9 cellular contexts compared by ENCODE assay signal in genomic region chr19:10514211-10515145, GRCh38. TPM values are rescaled to one million over a fixed set of nuclear protein-coding genes. Genes with fewer than 3 reads are reported as not detected.
A peak's percentile ranks its signal among the peaks of the same experiment; 100 is the strongest.
DNase-seq lines count a peak whose midpoint lies in the region; ATAC-seq, FAIRE-seq and TF ChIP-seq lines count a peak whose summit lies in the region.
"Had no signal": no experiment of that assay in that cellular context is flagged by ENCODE, and none has a peak within 500 bp of the region (broad histone marks: within the 10 kb centered on the region; RNA-seq: fewer than 3 reads in every experiment).

No MANE protein-coding gene starts in this region.

- peaks cover 0 to 2% of the 10 kb centered on the region in 2 donors for H3K36me3 Mint-ChIP-seq in CD4-positive, alpha-beta memory T cell
- H3K36me3 Mint-ChIP-seq in T-helper 2 cell treated with Interferon-gamma antibody and Interleukin-4, amounts not matched to agents 5 μg/mL and 100 μg/mL, for 36 hours (ENCODE audit: low read depth) = no peaks in the 10 kb centered on the region
- H3K36me3 Mint-ChIP-seq in naive thymus-derived CD8-positive, alpha-beta T cell = no peaks in the 10 kb centered on the region

- H3K9me3 Mint-ChIP-seq in CD4-positive, alpha-beta memory T cell = no peaks in the 10 kb centered on the region
- H3K9me3 Mint-ChIP-seq in T-helper 2 cell treated with Interferon-gamma antibody and Interleukin-4, amounts not matched to agents 5 μg/mL and 100 μg/mL, for 36 hours = no peaks in the 10 kb centered on the region
- peaks cover 0 to 3% (median 0%) of the 10 kb centered on the region in 9 donors for H3K9me3 Mint-ChIP-seq in naive thymus-derived CD8-positive, alpha-beta T cell

- ATAC-seq in naive thymus-derived CD8-positive, alpha-beta T cell = peak; percentile 71 to 80
- ATAC-seq in HG02970 (IDR thresholded peaks at IDR 0.05; ENCODE audit: low FRiP score, unreplicated experiment) = no peak
- ATAC-seq in HG02884 (IDR thresholded peaks at IDR 0.05; ENCODE audit: unreplicated experiment) = no peak

- CTCF ChIA-PET in CD4-positive, alpha-beta memory T cell (lab: Charles Lee; ENCODE audit: partially characterized antibody) = no interaction called here

- H3K4me1 ChIP-seq in CD4-positive, alpha-beta memory T cell (ENCODE audit: insufficient read depth, low read length) = peaks cover 52% of the 10 kb centered on the region

- peaks cover 38% of the 10 kb centered on the region for H3K27me3 ChIP-seq in CD4-positive, alpha-beta memory T cell (ENCODE audit: insufficient read depth, low read length)

- no peak overlapping the region for H3K4me3 ChIP-seq in CD4-positive, alpha-beta memory T cell (ENCODE audit: low read length in 2 of 2)

- H3K4me1 Mint-ChIP-seq in CD4-positive, alpha-beta memory T cell = peaks cover 19 to 57% (median 31%) of the 10 kb centered on the region in 4 donors
- H3K4me1 Mint-ChIP-seq in T-helper 2 cell treated with Interferon-gamma antibody and Interleukin-4, amounts not matched to agents 5 μg/mL and 100 μg/mL, for 36 hours (ENCODE audit: low read depth) = peaks cover 19% of the 10 kb centered on the region
- peaks cover 15 to 49% (median 39%) of the 10 kb centered on the region in 4 donors for H3K4me1 Mint-ChIP-seq in naive thymus-derived CD8-positive, alpha-beta T cell

- no peak overlapping the region for H3K27ac ChIP-seq in CD4-positive, alpha-beta memory T cell (ENCODE audit: low read depth, low read length)
- peak overlapping the region; percentile 64 for H3K27ac ChIP-seq in caudate nucleus (ENCODE audit: low read depth, low read length)

- H3K36me3 ChIP-seq in CD4-positive, alpha-beta memory T cell (ENCODE audit: insufficient read depth, low read length) = no peaks in the 10 kb centered on the region

- intact Hi-C loops in CD4-positive, alpha-beta memory T cell (cut with micrococcal nuclease) = no loop called here

- peak overlapping the region in 5 of 8 donors; percentile 39 to 66 (median 50) for H3K4me3 Mint-ChIP-seq in CD4-positive, alpha-beta memory T cell
- no peak overlapping the region for H3K4me3 Mint-ChIP-seq in T-helper 2 cell treated with Interferon-gamma antibody and Interleukin-4, amounts not matched to agents 5 μg/mL and 100 μg/mL, for 36 hours
- peak overlapping the region in 8 of 10 donors; percentile 45 to 89 (median 66) for H3K4me3 Mint-ChIP-seq in naive thymus-derived CD8-positive, alpha-beta T cell

- no peak for FAIRE-seq in H54 (lab: Jason Lieb, UNC)
- FAIRE-seq: D721Med had no signal

- TF ChIP-seq POLR2A in H54 (IDR thresholded peaks at IDR 0.05; ENCODE audit: low read depth, low read length) = no peak

- H3K9me3 ChIP-seq in CD4-positive, alpha-beta memory T cell (ENCODE audit: control insufficient read depth in 1 of 2, low read length in 2 of 2) = no peaks in the 10 kb centered on the region

- H3K27ac Mint-ChIP-seq in CD4-positive, alpha-beta memory T cell = peak overlapping the region in 2 of 7 donors; percentile 4 to 64
- no peak overlapping the region for H3K27ac Mint-ChIP-seq in T-helper 2 cell treated with Interferon-gamma antibody and Interleukin-4, amounts not matched to agents 5 μg/mL and 100 μg/mL, for 36 hours
- peak overlapping the region in 3 of 10 donors; percentile 69 to 93 (median 78) for H3K27ac Mint-ChIP-seq in naive thymus-derived CD8-positive, alpha-beta T cell

- peaks cover 39 to 41% of the 10 kb centered on the region in 2 donors for H3K27me3 Mint-ChIP-seq in CD4-positive, alpha-beta memory T cell
- H3K27me3 Mint-ChIP-seq in T-helper 2 cell treated with Interferon-gamma antibody and Interleukin-4, amounts not matched to agents 5 μg/mL and 100 μg/mL, for 36 hours (ENCODE audit: low read depth) = peaks cover 59% of the 10 kb centered on the region
- H3K27me3 Mint-ChIP-seq in naive thymus-derived CD8-positive, alpha-beta T cell = peaks cover 34 to 65% (median 44%) of the 10 kb centered on the region in 5 donors

- DNase-seq in CD4-positive, alpha-beta memory T cell = peak in 3 of 5 donors; percentile 36 to 43 (median 41)
- peak; percentile 21 for DNase-seq in T-helper 2 cell treated with Interferon-gamma antibody and Interleukin-4, amounts not matched to agents 5 μg/mL and 100 μg/mL, for 36 hours (ENCODE audit: low spot score)
- peak in 5 of 61 donors; percentile 2 to 31 (median 12) for DNase-seq in caudate nucleus (lab: John Stamatoyannopoulos, UW)
- peak in 8 of 10 donors; percentile 38 to 69 (median 44) for DNase-seq in naive thymus-derived CD8-positive, alpha-beta T cell
- DNase-seq in H54 (ENCODE audit: insufficient read length, low spot score) = no peak
- DNase-seq in NCI-H2029 treated with DMSO at 0.1 percent for 48 hours (lab: John Stamatoyannopoulos, UW) = no peak

- POLR2A ChIA-PET in CD4-positive, alpha-beta memory T cell (lab: Charles Lee; ENCODE audit: partially characterized antibody) = no interaction called here
- POLR2A ChIA-PET in naive thymus-derived CD8-positive, alpha-beta T cell (lab: Charles Lee) = no interaction called here

RNA-seq across cellular contexts. Expression of gene S1PR5, which starts 2.8 kb away (rescaled TPM):
- total RNA-seq in CD4-positive, alpha-beta memory T cell = 1 to 10 TPM; 1.6 to 1.9 TPM
- polyA plus RNA-seq in CD4-positive, alpha-beta memory T cell = 1 to 10 TPM; 1.3 to 3.1 TPM
- under 1 TPM; 0.81 to 0.85 TPM for total RNA-seq in naive thymus-derived CD8-positive, alpha-beta T cell
- polyA plus RNA-seq in naive thymus-derived CD8-positive, alpha-beta T cell = 10 to 100 TPM in 1 of 3 donors, 1 to 10 TPM in 1, under 1 TPM in 1; 0.99 to 77.2 (median 2.1) TPM

RNA-seq across cellular contexts. Expression of gene KEAP1, which starts 11.3 kb away (rescaled TPM):
- total RNA-seq in CD4-positive, alpha-beta memory T cell = 10 to 100 TPM; 49.2 to 60.1 TPM
- polyA plus RNA-seq in CD4-positive, alpha-beta memory T cell = 10 to 100 TPM; 35.7 to 55.0 TPM
- total RNA-seq in naive thymus-derived CD8-positive, alpha-beta T cell = 10 to 100 TPM; 34.6 to 35.2 TPM
- 10 to 100 TPM; 15.1 to 25.7 (median 20.1) TPM for polyA plus RNA-seq in naive thymus-derived CD8-positive, alpha-beta T cell

RNA-seq across cellular contexts. Expression of gene ATG4D, which starts 29.2 kb away (rescaled TPM):
- 10 to 100 TPM; 51.5 to 58.6 TPM for total RNA-seq in CD4-positive, alpha-beta memory T cell
- 10 to 100 TPM in 1 of 2 donors, 1 to 10 TPM in 1; 9.3 to 22.1 TPM for polyA plus RNA-seq in CD4-positive, alpha-beta memory T cell
- 10 to 100 TPM; 52.0 to 53.4 TPM for total RNA-seq in naive thymus-derived CD8-positive, alpha-beta T cell
- 10 to 100 TPM in 2 of 3 donors, 1 to 10 TPM in 1; 9.2 to 19.3 (median 12.2) TPM for polyA plus RNA-seq in naive thymus-derived CD8-positive, alpha-beta T cell

RNA-seq across cellular contexts. Expression of gene KRI1, which starts 51.3 kb away (rescaled TPM):
- 10 to 100 TPM; 72.7 to 73.0 TPM for total RNA-seq in CD4-positive, alpha-beta memory T cell
- 10 to 100 TPM in 1 of 2 donors, 1 to 10 TPM in 1; 3.2 to 36.3 TPM for polyA plus RNA-seq in CD4-positive, alpha-beta memory T cell
- 10 to 100 TPM; 57.8 to 68.4 TPM for total RNA-seq in naive thymus-derived CD8-positive, alpha-beta T cell
- 10 to 100 TPM; 12.8 to 46.9 (median 20.9) TPM for polyA plus RNA-seq in naive thymus-derived CD8-positive, alpha-beta T cell

RNA-seq across cellular contexts. Expression of gene CDKN2D, which starts 54.3 kb away (rescaled TPM):
- 10 to 100 TPM; 25.6 to 29.2 TPM for total RNA-seq in CD4-positive, alpha-beta memory T cell
- polyA plus RNA-seq in CD4-positive, alpha-beta memory T cell = 100 to 1,000 TPM; 130 to 159 TPM
- 10 to 100 TPM; 27.2 to 28.1 TPM for total RNA-seq in naive thymus-derived CD8-positive, alpha-beta T cell
- 100 to 1,000 TPM in 2 of 3 donors, 10 to 100 TPM in 1; 81.6 to 145 (median 108) TPM for polyA plus RNA-seq in naive thymus-derived CD8-positive, alpha-beta T cell

Comparison
In these comparisons a context has a peak if more than half of its experiments do, and no peak if none do; other contexts are left out.
1. DNase-seq: peak in CD4-positive, alpha-beta memory T cell (3 of 5), T-helper 2 cell treated with Interferon-gamma antibody and Interleukin-4, amounts not matched to agents 5 μg/mL and 100 μg/mL, for 36 hours (single experiment) and naive thymus-derived CD8-positive, alpha-beta T cell (8 of 10); none in H54 (single experiment) and NCI-H2029 treated with DMSO at 0.1 percent for 48 hours (single experiment).
2. ATAC-seq: peak in naive thymus-derived CD8-positive, alpha-beta T cell (2 of 2); none in HG02970 (single experiment) and HG02884 (single experiment).